8 cellular contexts compared by ENCODE assay signal in the genomic region with DNA sequence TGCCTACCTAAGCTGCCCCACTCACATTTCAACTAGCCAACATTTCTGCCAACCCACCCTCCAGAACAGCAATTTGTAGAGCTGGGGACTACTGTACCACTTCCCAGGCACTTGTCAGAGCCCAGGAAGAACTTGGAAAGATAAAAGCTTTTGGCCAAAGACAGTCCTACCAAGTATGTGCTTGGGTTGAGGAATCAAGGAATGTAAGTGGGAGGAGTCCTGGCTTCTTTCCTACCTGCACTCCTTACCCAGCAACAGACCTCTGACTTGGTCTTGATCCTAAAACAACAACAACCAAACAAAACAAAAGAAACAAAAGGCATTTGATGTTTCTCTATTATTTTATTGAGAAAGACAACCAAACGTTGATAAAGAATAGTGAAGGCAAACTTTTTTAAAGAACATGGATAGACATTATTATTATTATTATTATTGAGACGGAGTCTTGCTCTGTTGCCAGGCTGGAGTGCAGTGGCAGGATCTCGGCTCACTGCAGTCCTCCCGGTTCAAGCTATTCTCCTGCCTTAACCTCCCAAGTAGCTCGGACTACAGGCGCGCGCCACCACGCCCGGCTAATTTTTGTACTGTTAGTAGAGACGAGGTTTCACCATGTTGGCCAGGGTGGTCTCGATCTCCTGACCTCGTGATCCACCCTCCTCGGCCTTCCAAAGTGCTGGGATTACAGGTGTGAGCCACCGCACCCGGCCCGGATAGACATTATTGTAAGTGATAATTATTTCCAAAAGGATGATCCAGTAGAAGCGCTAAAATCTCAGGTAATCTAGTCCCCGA. TPM values are rescaled to one million over a fixed set of nuclear protein-coding genes. Genes with fewer than 3 reads are reported as not detected.
DNase-seq lines count a peak whose midpoint lies in the region; ATAC-seq, FAIRE-seq and TF ChIP-seq lines count a peak whose summit lies in the region.

No MANE protein-coding gene starts in this region.

- 0 out of 2 replicates have a peak, but pooled peaks cover 2% of the 10 kb centered on the region for H3K9me2 ChIP-seq in PC-3 (replicated peaks; ENCODE audit: low read length)

- TF ChIP-seq EP300 in H1 (IDR thresholded peaks at IDR 0.05; ENCODE audit: borderline replicate concordance in 1 of 2, low read depth in 2 of 2, low read length in 2 of 2) = no peak

- peaks cover 12% of the 10 kb centered on the region; the same call in 1 of the 2 replicates for H3K23me2 ChIP-seq in H1 (ENCODE audit: low read depth, low read length)

- no peaks in the 10 kb centered on the region for H3K79me2 ChIP-seq in PC-3 (ENCODE audit: low read length)
- no peaks in the 10 kb centered on the region for H3K79me2 ChIP-seq in H1 (ENCODE audit: control insufficient read depth in 1 of 2, insufficient read depth in 2 of 2, low read length in 2 of 2)

- H3K23ac ChIP-seq in H1 (ENCODE audit: insufficient read length) = no peak overlapping the region

- BruUV-seq in PC-3 (replicated peaks; lab: Mats Ljungman, UMichigan) = no TSS peak

- WGBS in H1 (ENCODE audit: extremely low coverage in 1 of 2, insufficient coverage in 1 of 2, insufficient read length in 1 of 2, insufficient replicate concordance in 2 of 2, low coverage in 1 of 2, low lambda C conversion rate in 2 of 2, missing lambda C conversion rate in 1 of 2), 2 experiments = 87% methylated on average over 19 of the region's 19 CpGs; no CpG with 5 or more reads in 1 of the 2 experiments

- H2BK120ac ChIP-seq in H1 (replicated peaks; ENCODE audit: low read depth, low read length) = peak overlapping the region; percentile 55

- H2BK20ac ChIP-seq in H1 (ENCODE audit: low read length) = no peak overlapping the region

- no peak for DNase-seq in CD4-positive, alpha-beta T cell
- DNase-seq in PC-3 = no peak
- DNase-seq in H1 (ENCODE audit: low read depth in 1 of 2, low spot score in 2 of 2) = no peak
- DNase-seq in osteocyte (ENCODE audit: extremely low spot score, unreplicated experiment) = no peak
- no peak for DNase-seq in NCI-H2029 treated with DMSO at 0.1 percent for 48 hours (lab: John Stamatoyannopoulos, UW)
- DNase-seq in NCI-H1105 treated with DMSO at 0.1 percent for 48 hours (lab: John Stamatoyannopoulos, UW) = no peak
- DNase-seq in erythroblast (lab: John Stamatoyannopoulos, UW) = no peak

- H2AFZ ChIP-seq in PC-3 (ENCODE audit: low read length) (peak overlapping the region; percentile 96; the same call in 1 of the 2 replicates), H1 (ENCODE audit: low read length) (peak overlapping the region; percentile 97)

- H3K36me3 ChIP-seq in PC-3 (ENCODE audit: low read depth, low read length) (no peaks in the 10 kb centered on the region), H1 (ENCODE audit: control insufficient read depth in 2 of 4, insufficient read depth in 4 of 4, low read length in 3 of 4) (no peaks in the 10 kb centered on the region)

- H3K14ac ChIP-seq in H1 (ENCODE audit: insufficient read length) = no peak overlapping the region

- intact Hi-C loops in CD4-positive, alpha-beta T cell (cut with DNase I, micrococcal nuclease) = loop anchor here (1.0 to 5.0 kb wide), 5 partner anchors 11 to 116 kb away; partner anchors contain the start of gene ZNF131 (in 1 of the 2)
- intact Hi-C loops in PC-3 (cut with micrococcal nuclease) = loop anchor here (5.0 kb wide), 1 partner anchor 36 kb away; the partner anchor contains the start of gene ANXA2R

- H3K9me3 ChIP-seq in CD4-positive, alpha-beta T cell (ENCODE audit: control insufficient read depth, low read length) = no peaks in the 10 kb centered on the region
- no peaks in the 10 kb centered on the region for H3K9me3 ChIP-seq in PC-3 (ENCODE audit: low read length)
- H3K9me3 ChIP-seq in H1 (ENCODE audit: insufficient read depth in 2 of 2, low read depth in 1 of 2, low read length in 1 of 2) = no peaks in the 10 kb centered on the region

- TF ChIP-seq RAD21 in H1 (IDR thresholded peaks at IDR 0.05 in 1 of 2, conservative IDR thresholded peaks at IDR 0.05 in 1 of 2; ENCODE audit: low read depth in 2 of 2, low read length in 2 of 2) = no peak

- H2BK5ac ChIP-seq in H1 (ENCODE audit: low read depth, low read length) = peak overlapping the region; percentile 94; the same call in 1 of the 2 replicates

- no peak overlapping the region for H2AK5ac ChIP-seq in H1 (ENCODE audit: low read depth, low read length)

- CTCF ChIA-PET in CD4-positive, alpha-beta T cell (lab: Charles Lee) = interaction anchor here (3.2 to 3.5 kb wide), 4 partner anchors 13 to 57 kb away, joined by 15 to 46 read pairs (median 30); no protein-coding TSS in a partner anchor
- CTCF ChIA-PET in PC-3 (lab: Charles Lee) (no interaction called here), H1 (lab: Charles Lee; ENCODE audit: partially characterized antibody) (interaction anchor here (0.7 to 2.0 kb wide), 6 partner anchors 14 to 98 kb away, joined by 3 to 7 read pairs (median 3); no protein-coding TSS in a partner anchor)

- no peak overlapping the region for H4K8ac ChIP-seq in H1 (ENCODE audit: extremely low read depth, insufficient read depth, low read length)

- H3K4me3 Mint-ChIP-seq in CD4-positive, alpha-beta T cell = peak overlapping the region; percentile 92
- H3K4me3 Mint-ChIP-seq in osteocyte (ENCODE audit: unreplicated experiment) = peak overlapping the region; percentile 83

- H2BK12ac ChIP-seq in H1 (ENCODE audit: low read depth, low read length) = 0 out of 2 replicates have a peak overlapping the region, but pooled peaks have one; percentile 52

- H2BK15ac ChIP-seq in H1 (ENCODE audit: low read length) = no peak overlapping the region

- no peak overlapping the region for H3K4ac ChIP-seq in H1 (replicated peaks; ENCODE audit: insufficient read length, low read depth, low read length)

- no peak overlapping the region for H4K5ac ChIP-seq in H1 (ENCODE audit: insufficient read length, low read depth, low read length)

- no peaks in the 10 kb centered on the region for H3K9me3 Mint-ChIP-seq in CD4-positive, alpha-beta T cell
- no peaks in the 10 kb centered on the region for H3K9me3 Mint-ChIP-seq in osteocyte (ENCODE audit: unreplicated experiment)

- H3F3A ChIP-seq in PC-3 (ENCODE audit: low read length, unreplicated experiment) = no peaks in the 10 kb centered on the region

- H3K9ac ChIP-seq in PC-3 (ENCODE audit: low read length) (no peak overlapping the region), H1 (replicated peaks in 1 of 4; ENCODE audit: extremely low read depth in 1 of 4, low read depth in 3 of 4, low read length in 3 of 4) (no peak overlapping the region)

- no peak overlapping the region for H3K27ac ChIP-seq in CD4-positive, alpha-beta T cell (ENCODE audit: low read depth, low read length)
- H3K27ac ChIP-seq in PC-3 (ENCODE audit: low read length) (no peak overlapping the region), H1 (ENCODE audit: low read depth, low read length) (no peak overlapping the region)

- H4K20me1 ChIP-seq in PC-3 (ENCODE audit: low read length) = no peaks in the 10 kb centered on the region
- peaks cover 0 to 2% of the 10 kb centered on the region in 2 experiments for H4K20me1 ChIP-seq in H1 (replicated peaks in 1 of 2; ENCODE audit: control insufficient read depth in 1 of 2, insufficient read depth in 2 of 2, low read length in 2 of 2)

- peak overlapping the region; percentile 23 for H3K56ac ChIP-seq in H1 (replicated peaks; ENCODE audit: insufficient read length, low read depth, low read length)

- TF ChIP-seq POLR2A in H1 (IDR thresholded peaks at IDR 0.05; ENCODE audit: control extremely low read depth in 1 of 2, low read depth in 2 of 2, low read length in 2 of 2) (no peak), erythroblast (IDR thresholded peaks at IDR 0.05; ENCODE audit: low read length) (no peak)

- H4K91ac ChIP-seq in H1 (replicated peaks; ENCODE audit: insufficient read length, low read length) = no peak overlapping the region

- TF ChIP-seq CTCF in CD4-positive, alpha-beta T cell (IDR thresholded peaks at IDR 0.05) = no peak
- TF ChIP-seq CTCF in PC-3 (conservative IDR thresholded peaks at IDR 0.05; ENCODE audit: low read depth, low read length) = no peak
- TF ChIP-seq CTCF in H1 (IDR thresholded peaks at IDR 0.05; ENCODE audit: control extremely low read depth in 1 of 3, insufficient read depth in 1 of 3, low read depth in 1 of 3, low read length in 3 of 3) = no peak
- TF ChIP-seq CTCF in osteocyte (IDR thresholded peaks at IDR 0.05) = no peak

- peaks cover 25% of the 10 kb centered on the region for H3K36me3 Mint-ChIP-seq in CD4-positive, alpha-beta T cell (ENCODE audit: low read depth)
- H3K36me3 Mint-ChIP-seq in osteocyte (ENCODE audit: unreplicated experiment) = peaks cover 2% of the 10 kb centered on the region

- POLR2A ChIA-PET in CD4-positive, alpha-beta T cell (lab: Charles Lee) = interaction anchor here (0.9 to 6.3 kb wide), 13 partner anchors 13 to 549 kb away, joined by 3 to 1066 read pairs (median 105); partner anchors contain the start of genes ANXA2R, HMGCS1, TMEM267 and ZNF131
- POLR2A ChIA-PET in PC-3 (lab: Charles Lee; ENCODE audit: unreplicated experiment) (interaction anchor here (0.6 kb wide), 1 partner anchor 10 kb away, joined by 4 read pairs; no protein-coding TSS in a partner anchor), H1 (lab: Charles Lee; ENCODE audit: partially characterized antibody) (interaction anchor here (1.5 to 2.3 kb wide), 2 partner anchors 10 to 31 kb away, joined by 5 to 6 read pairs; no protein-coding TSS in a partner anchor)

- no peak for ATAC-seq in CD4-positive, alpha-beta T cell (ENCODE audit: poor library complexity)
- ATAC-seq in PC-3 (no peak), GM18517 (IDR thresholded peaks at IDR 0.05; ENCODE audit: unreplicated experiment) (no peak)

- H3K4me1 ChIP-seq in PC-3 (ENCODE audit: insufficient read depth, low read length) = peaks cover 14% of the 10 kb centered on the region; the same call in 1 of the 2 replicates
- H3K4me1 ChIP-seq in H1 (replicated peaks in 1 of 4; ENCODE audit: control insufficient read depth in 3 of 4, insufficient read depth in 4 of 4, low read length in 3 of 4) = peaks cover 0 to 3% (median 0%) of the 10 kb centered on the region in 4 experiments; a peak in 2 of 7 replicates

- FAIRE-seq in H1 (lab: Jason Lieb, UNC) = no peak

- 0 out of 2 replicates have a peak overlapping the region, but pooled peaks have one; percentile 82 for H3K4me2 ChIP-seq in PC-3 (ENCODE audit: low read length)
- peak overlapping the region; percentile 76 to 82 for H3K4me2 ChIP-seq in H1 (ENCODE audit: insufficient read depth in 1 of 2, low read depth in 2 of 2, low read length in 2 of 2)

- no peak overlapping the region; the same call in 1 of the 2 replicates for H3K4me3 ChIP-seq in PC-3 (ENCODE audit: low read length)
- H3K4me3 ChIP-seq in H1 (ENCODE audit: extremely low read depth in 1 of 4, insufficient read depth in 2 of 4, low read depth in 3 of 4, low read length in 4 of 4) = peak overlapping the region; percentile 51 to 69 (median 59); a peak in 5 of 8 replicates

- H3K27ac Mint-ChIP-seq in CD4-positive, alpha-beta T cell = peak overlapping the region; percentile 95
- peak overlapping the region; percentile 97 for H3K27ac Mint-ChIP-seq in osteocyte (ENCODE audit: unreplicated experiment)

- H3K79me1 ChIP-seq in H1 (ENCODE audit: low read depth, low read length) = no peaks in the 10 kb centered on the region

- peaks cover 42% of the 10 kb centered on the region for H3K4me1 Mint-ChIP-seq in CD4-positive, alpha-beta T cell (ENCODE audit: low read depth)
- H3K4me1 Mint-ChIP-seq in osteocyte (ENCODE audit: unreplicated experiment) = peaks cover 22% of the 10 kb centered on the region

- no peaks in the 10 kb centered on the region for H3K27me3 ChIP-seq in CD4-positive, alpha-beta T cell (ENCODE audit: control insufficient read depth, insufficient read depth, low read length)
- no peaks in the 10 kb centered on the region for H3K27me3 ChIP-seq in PC-3 (ENCODE audit: low read length)
- H3K27me3 ChIP-seq in H1 (replicated peaks in 1 of 4; ENCODE audit: control insufficient read depth in 3 of 4, extremely low read depth in 1 of 4, insufficient read depth in 3 of 4, low read length in 3 of 4) = peaks cover 29 to 60% (median 51%) of the 10 kb centered on the region in 4 experiments

- no peak overlapping the region; the same call in 1 of the 2 replicates for H3K18ac ChIP-seq in H1 (ENCODE audit: extremely low read depth, low read length)

- H3K27me3 Mint-ChIP-seq in CD4-positive, alpha-beta T cell = no peaks in the 10 kb centered on the region
- H3K27me3 Mint-ChIP-seq in osteocyte (ENCODE audit: unreplicated experiment) = no peaks in the 10 kb centered on the region

RNA-seq across cellular contexts. Expression of gene ANXA2R, which starts 33.5 kb away (rescaled TPM):
- total RNA-seq in CD4-positive, alpha-beta T cell = 10 to 100 TPM; 45.6 to 48.9 TPM
- total RNA-seq in PC-3 (2014; rRNA removed) (4.8 and 8.9 TPM in 2 replicates), osteocyte (5.2 and 5.3 TPM in 2 replicates)
- 0.17 and 0.29 TPM in 2 replicates for total RNA-seq in H1 (2021; fragmentation: NEBNext Ultra II Directional; extraction: Animal tissue kit (Norgen Biotek cat#: 25700))
- 0.08 and 0.11 TPM in 2 replicates for polyA plus RNA-seq in H1 (2011; rRNA removed)
- 0.14 TPM for polyA plus RNA-seq in H1 (2011; cell fraction: cytosol; rRNA removed)
- polyA plus RNA-seq in H1 (2011; cell fraction: nucleus; rRNA removed) = 0.30 TPM
- 0.11 TPM in 1 of 4 replicates, not detected in the others for polyA plus RNA-seq in H1 (2012, experiment 1 of 2)
- not detected for polyA plus RNA-seq in H1 (2012, experiment 2 of 2)
- polyA plus RNA-seq in H1 (2013, experiment 1 of 2) = not detected
- 0.04 TPM for polyA plus RNA-seq in H1 (2013, experiment 2 of 2)
- polyA minus RNA-seq in H1 (2011; rRNA and poly(A)+ RNA removed) = 0.56 and 1.2 TPM in 2 replicates
- not detected for polyA minus RNA-seq in H1 (2011; cell fraction: cytosol; rRNA and poly(A)+ RNA removed)
- polyA minus RNA-seq in H1 (2011; cell fraction: nucleus; rRNA and poly(A)+ RNA removed) = 1.2 TPM
